ENCODE assay signal across 8 cellular contexts in the genomic region with DNA sequence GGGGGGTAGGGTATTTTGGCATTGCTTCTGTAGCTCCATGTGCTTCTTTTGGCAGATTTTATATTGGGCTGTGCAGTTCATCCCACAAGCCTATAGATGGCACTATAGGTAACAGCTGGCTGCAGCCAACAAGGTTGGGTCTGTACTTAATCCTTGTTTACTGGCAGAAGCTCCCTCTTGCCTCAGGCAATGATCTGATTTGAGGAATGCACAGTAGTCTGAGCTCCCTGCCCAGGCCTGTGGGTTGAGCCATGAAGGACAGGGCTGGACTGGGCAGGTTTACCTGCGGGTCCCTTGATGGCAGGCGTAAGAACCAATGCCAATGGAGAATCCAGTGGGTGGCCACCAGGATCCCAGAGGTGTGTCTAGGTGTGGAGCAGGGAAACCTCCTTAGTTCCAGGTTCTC. TPM values are rescaled to one million over a fixed set of nuclear protein-coding genes. Genes with fewer than 3 reads are reported as not detected.
DNase-seq lines count a peak whose midpoint lies in the region; ATAC-seq and TF ChIP-seq lines count a peak whose summit lies in the region.

No MANE protein-coding gene starts in this region.

- no peaks in the 10 kb centered on the region for H3K4me1 Mint-ChIP-seq in naive thymus-derived CD8-positive, alpha-beta T cell

- H3K27me3 Mint-ChIP-seq in naive thymus-derived CD8-positive, alpha-beta T cell, result peaks cover 8 to 36% (median 26%) of the 10 kb centered on the region in 5 donors

- H3K36me3 ChIP-seq in left ventricle myocardium inferior, result no peaks in the 10 kb centered on the region

- TF ChIP-seq CTCF in left ventricle myocardium inferior (IDR thresholded peaks at IDR 0.05; ENCODE audit: borderline replicate concordance) (peak; percentile 66), dorsolateral prefrontal cortex (IDR thresholded peaks at IDR 0.05 in 54 of 56, conservative IDR thresholded peaks at IDR 0.05 in 2 of 56; ENCODE audit: low read depth in 1 of 56, partially characterized antibody in 56 of 56) (peak in 54 of 56 donors; percentile 26 to 72 (median 52))

- no peak for ATAC-seq in left cardiac atrium
- ATAC-seq in naive thymus-derived CD8-positive, alpha-beta T cell, result no peak
- ATAC-seq in HG03097 (IDR thresholded peaks at IDR 0.05; ENCODE audit: low FRiP score, unreplicated experiment), result no peak

- DNase-seq in left ventricle myocardium inferior, result no peak
- DNase-seq in left cardiac atrium, result no peak
- DNase-seq in HK-2 (ENCODE audit: unreplicated experiment), result peak; percentile 5
- peak; percentile 54 for DNase-seq in RKO (ENCODE audit: low spot score)
- DNase-seq in dorsolateral prefrontal cortex, result no peak
- peak in 7 of 10 donors; percentile 3 to 34 (median 19) for DNase-seq in naive thymus-derived CD8-positive, alpha-beta T cell
- DNase-seq in activated gamma-delta T cell (lab: John Stamatoyannopoulos, UW), result no peak

- H3K9me3 ChIP-seq in left ventricle myocardium inferior (replicated peaks), result peaks cover 21% of the 10 kb centered on the region

- no peaks in the 10 kb centered on the region for H3K4me1 ChIP-seq in left ventricle myocardium inferior

- H3K4me3 Mint-ChIP-seq in naive thymus-derived CD8-positive, alpha-beta T cell, result no peak overlapping the region

- intact Hi-C loops in left ventricle myocardium inferior (cut with micrococcal nuclease) (no loop called here), left cardiac atrium (cut with DNase I) (no loop called here), dorsolateral prefrontal cortex (cut with DNase I) (no loop called here)

- peak overlapping the region in 1 of 10 donors; percentile 50 for H3K27ac Mint-ChIP-seq in naive thymus-derived CD8-positive, alpha-beta T cell

- POLR2A ChIA-PET in naive thymus-derived CD8-positive, alpha-beta T cell (lab: Charles Lee), result no interaction called here

- H3K4me3 ChIP-seq in left ventricle myocardium inferior (no peak overlapping the region), dorsolateral prefrontal cortex (no peak overlapping the region)

- H3K36me3 Mint-ChIP-seq in naive thymus-derived CD8-positive, alpha-beta T cell, result peaks cover 0 to 13% (median 4%) of the 10 kb centered on the region in 3 donors

- H3K27ac ChIP-seq in left ventricle myocardium inferior (replicated peaks) (no peak overlapping the region), dorsolateral prefrontal cortex (no peak overlapping the region)

- H3K27me3 ChIP-seq in left ventricle myocardium inferior (ENCODE audit: low read depth) (peaks cover 40% of the 10 kb centered on the region), dorsolateral prefrontal cortex (peaks cover 0 to 7% (median 0%) of the 10 kb centered on the region in 45 donors)

- peaks cover 0 to 20% (median 4%) of the 10 kb centered on the region in 9 donors for H3K9me3 Mint-ChIP-seq in naive thymus-derived CD8-positive, alpha-beta T cell

RNA-seq across cellular contexts. Expression of a gene that starts 11.7 kb away (rescaled TPM):
- total RNA-seq in left ventricle myocardium inferior (not detected), left cardiac atrium (not detected), dorsolateral prefrontal cortex (1 to 10 TPM in 1 of 120 experiments, under 1 TPM in 4, not detected in 115; 0.52 to 1.4 (median 0.68) TPM)
- under 1 TPM in 1 of 2 experiments, not detected in 1; 0.85 TPM for total RNA-seq in naive thymus-derived CD8-positive, alpha-beta T cell
- polyA plus RNA-seq in naive thymus-derived CD8-positive, alpha-beta T cell, result not detected

RNA-seq across cellular contexts. Expression of a gene that starts 20.1 kb away (rescaled TPM):
- total RNA-seq in left ventricle myocardium inferior, result not detected
- total RNA-seq in left cardiac atrium, result not detected
- total RNA-seq in dorsolateral prefrontal cortex, result 1 to 10 TPM in 1 of 120 experiments, under 1 TPM in 8, not detected in 111; 0.49 to 1.0 (median 0.71) TPM
- under 1 TPM; 0.41 to 0.52 TPM for total RNA-seq in naive thymus-derived CD8-positive, alpha-beta T cell
- polyA plus RNA-seq in naive thymus-derived CD8-positive, alpha-beta T cell, result not detected

RNA-seq across cellular contexts. Expression of a gene that starts 21.2 kb away (rescaled TPM):
- total RNA-seq in left ventricle myocardium inferior (not detected), left cardiac atrium (not detected), dorsolateral prefrontal cortex (not detected)
- not detected for total RNA-seq in naive thymus-derived CD8-positive, alpha-beta T cell
- polyA plus RNA-seq in naive thymus-derived CD8-positive, alpha-beta T cell, result not detected

RNA-seq across cellular contexts. Expression of a gene that starts 28.2 kb away (rescaled TPM):
- total RNA-seq in left ventricle myocardium inferior (not detected), left cardiac atrium (not detected), dorsolateral prefrontal cortex (not detected)
- not detected for total RNA-seq in naive thymus-derived CD8-positive, alpha-beta T cell
- polyA plus RNA-seq in naive thymus-derived CD8-positive, alpha-beta T cell, result not detected

RNA-seq across cellular contexts. Expression of a gene that starts 54.0 kb away (rescaled TPM):
- total RNA-seq in left ventricle myocardium inferior (not detected), left cardiac atrium (not detected), dorsolateral prefrontal cortex (under 1 TPM in 9 of 120 experiments, not detected in 111; 0.45 to 0.96 (median 0.50) TPM)
- not detected for total RNA-seq in naive thymus-derived CD8-positive, alpha-beta T cell
- polyA plus RNA-seq in naive thymus-derived CD8-positive, alpha-beta T cell, result not detected

Comparison
In these comparisons a context has a peak if more than half of its experiments do, and no peak if none do; other contexts are left out.
1. DNase-seq: peak in HK-2 (single experiment), RKO (single experiment) and naive thymus-derived CD8-positive, alpha-beta T cell (7 of 10); none in left ventricle myocardium inferior (single experiment), left cardiac atrium (single experiment), dorsolateral prefrontal cortex (0 of 10) and activated gamma-delta T cell (single experiment).